Comparison of ENCODE assay signal across 1 cellular context in genomic region chr18:50614838-50615237, GRCh38.
TF ChIP-seq lines count a peak whose summit lies in the region.

No MANE protein-coding gene starts in this region.

TF ChIP-seq in HepG2, 621 proteins besides CTCF, POLR2A, EP300 and RAD21 (continued from another document):
- TF ChIP-seq, protein P1, sequence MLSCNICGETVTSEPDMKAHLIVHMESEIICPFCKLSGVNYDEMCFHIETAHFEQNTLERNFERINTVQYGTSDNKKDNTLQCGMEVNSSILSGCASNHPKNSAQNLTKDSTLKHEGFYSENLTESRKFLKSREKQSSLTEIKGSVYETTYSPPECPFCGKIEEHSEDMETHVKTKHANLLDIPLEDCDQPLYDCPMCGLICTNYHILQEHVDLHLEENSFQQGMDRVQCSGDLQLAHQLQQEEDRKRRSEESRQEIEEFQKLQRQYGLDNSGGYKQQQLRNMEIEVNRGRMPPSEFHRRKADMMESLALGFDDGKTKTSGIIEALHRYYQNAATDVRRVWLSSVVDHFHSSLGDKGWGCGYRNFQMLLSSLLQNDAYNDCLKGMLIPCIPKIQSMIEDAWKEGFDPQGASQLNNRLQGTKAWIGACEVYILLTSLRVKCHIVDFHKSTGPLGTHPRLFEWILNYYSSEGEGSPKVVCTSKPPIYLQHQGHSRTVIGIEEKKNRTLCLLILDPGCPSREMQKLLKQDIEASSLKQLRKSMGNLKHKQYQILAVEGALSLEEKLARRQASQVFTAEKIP (CRISPR knock-in tag; IDR thresholded peaks at IDR 0.05; ENCODE audit: borderline replicate concordance): no peak
- TF ChIP-seq RARA (CRISPR knock-in tag; IDR thresholded peaks at IDR 0.05) (peak; percentile 48; the same call in 1 of the 2 replicates), CENPX (CRISPR knock-in tag; IDR thresholded peaks at IDR 0.05) (no peak), NCOA2 (CRISPR knock-in tag; IDR thresholded peaks at IDR 0.05) (peak; percentile 78), FOXA1 (IDR thresholded peaks at IDR 0.05) (no peak), FOXA1 (CRISPR knock-in tag; IDR thresholded peaks at IDR 0.05) (peak; percentile 77), ZNF761 (CRISPR knock-in tag; conservative IDR thresholded peaks at IDR 0.05) (0 out of 2 replicates have a peak, but pooled peaks have one; percentile 53), NR2F6 (IDR thresholded peaks at IDR 0.05) (no peak), NR2F6 (CRISPR knock-in tag; IDR thresholded peaks at IDR 0.05) (0 out of 2 replicates have a peak, but pooled peaks have one; percentile 16), HNRNPK (IDR thresholded peaks at IDR 0.05; ENCODE audit: low read depth, low read length, poor library complexity, severe bottlenecking) (no peak), ZNF431 (CRISPR knock-in tag; IDR thresholded peaks at IDR 0.05; ENCODE audit: borderline replicate concordance, low read depth) (no peak), ZNF691 (CRISPR knock-in tag; IDR thresholded peaks at IDR 0.05; ENCODE audit: borderline replicate concordance, low read depth) (no peak)
- TF ChIP-seq, protein P2, sequence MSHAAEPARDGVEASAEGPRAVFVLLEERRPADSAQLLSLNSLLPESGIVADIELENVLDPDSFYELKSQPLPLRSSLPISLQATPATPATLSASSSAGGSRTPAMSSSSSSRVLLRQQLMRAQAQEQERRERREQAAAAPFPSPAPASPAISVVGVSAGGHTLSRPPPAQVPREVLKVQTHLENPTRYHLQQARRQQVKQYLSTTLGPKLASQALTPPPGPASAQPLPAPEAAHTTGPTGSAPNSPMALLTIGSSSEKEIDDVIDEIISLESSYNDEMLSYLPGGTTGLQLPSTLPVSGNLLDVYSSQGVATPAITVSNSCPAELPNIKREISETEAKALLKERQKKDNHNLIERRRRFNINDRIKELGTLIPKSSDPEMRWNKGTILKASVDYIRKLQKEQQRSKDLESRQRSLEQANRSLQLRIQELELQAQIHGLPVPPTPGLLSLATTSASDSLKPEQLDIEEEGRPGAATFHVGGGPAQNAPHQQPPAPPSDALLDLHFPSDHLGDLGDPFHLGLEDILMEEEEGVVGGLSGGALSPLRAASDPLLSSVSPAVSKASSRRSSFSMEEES (CRISPR knock-in tag; IDR thresholded peaks at IDR 0.05): peak; percentile 58; the same call in 1 of the 2 replicates
- TF ChIP-seq, protein P3, sequence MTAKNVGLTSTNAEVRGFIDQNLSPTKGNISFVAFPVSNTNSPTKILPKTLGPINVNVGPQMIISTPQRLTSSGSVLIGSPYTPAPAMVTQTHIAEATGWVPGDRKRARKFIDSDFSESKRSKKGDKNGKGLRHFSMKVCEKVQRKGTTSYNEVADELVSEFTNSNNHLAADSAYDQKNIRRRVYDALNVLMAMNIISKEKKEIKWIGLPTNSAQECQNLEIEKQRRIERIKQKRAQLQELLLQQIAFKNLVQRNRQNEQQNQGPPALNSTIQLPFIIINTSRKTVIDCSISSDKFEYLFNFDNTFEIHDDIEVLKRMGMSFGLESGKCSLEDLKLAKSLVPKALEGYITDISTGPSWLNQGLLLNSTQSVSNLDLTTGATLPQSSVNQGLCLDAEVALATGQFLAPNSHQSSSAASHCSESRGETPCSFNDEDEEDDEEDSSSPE (CRISPR knock-in tag; IDR thresholded peaks at IDR 0.05): no peak
